ENCODE assay signal across 18 cellular contexts in the genomic region with DNA sequence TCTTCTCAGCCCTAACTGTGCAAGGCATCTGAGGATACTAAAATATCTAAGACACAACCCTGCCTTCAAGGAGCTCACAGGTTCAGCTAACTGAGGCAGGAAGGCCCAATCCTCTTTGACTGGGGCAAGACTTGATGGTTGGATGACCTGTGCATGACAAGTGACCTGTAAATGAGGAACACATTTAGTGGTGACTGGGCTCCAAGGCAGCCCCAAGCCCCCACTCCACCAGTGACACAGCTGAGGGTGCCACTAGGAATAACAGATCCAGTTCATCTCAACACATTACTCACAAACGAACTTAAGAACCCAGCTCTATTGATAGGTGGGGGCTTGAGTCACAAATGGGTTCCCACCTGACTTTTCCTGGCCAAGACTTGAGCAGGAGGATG.
"Had no signal": no experiment of that assay in that cellular context is flagged by ENCODE, and none has a peak within 500 bp of the region (broad histone marks: within the 10 kb centered on the region; RNA-seq: fewer than 3 reads in every experiment).

No MANE protein-coding gene starts in this region.

- H3K9me3 Mint-ChIP-seq: activated T-cell treated with anti-CD3 and anti-CD28 coated beads, Interleukin-2, amount 50 U/mL, for 24 hours; activated T-helper 17 cell treated with anti-CD3 and anti-CD28 coated beads, Interleukin-2, amount 50 U/mL, for 72 hours; stimulated activated naive CD8-positive, alpha-beta T cell treated with anti-CD3 and anti-CD28 coated beads, Interleukin-15, amount 100 ng/mL, for 72 hours; T-helper 2 cell treated with Interferon-gamma antibody and Interleukin-4, amounts not matched to agents 5 μg/mL and 100 μg/mL, for 36 hours had no signal

- H3K27ac Mint-ChIP-seq: activated naive CD4-positive, alpha-beta T cell treated with anti-CD3 and anti-CD28 coated beads, Interleukin-2, amount 50 U/mL, for 72 hours; activated T-cell treated with anti-CD3 and anti-CD28 coated beads, Interleukin-2, amount 50 U/mL, for 24 hours; activated T-helper 17 cell treated with anti-CD3 and anti-CD28 coated beads, Interleukin-2, amount 50 U/mL, for 72 hours; progenitor cell of endocrine pancreas; stimulated activated naive CD8-positive, alpha-beta T cell treated with anti-CD3 and anti-CD28 coated beads, Interleukin-15, amount 100 ng/mL, for 72 hours; T-helper 2 cell treated with Interferon-gamma antibody and Interleukin-4, amounts not matched to agents 5 μg/mL and 100 μg/mL, for 36 hours; WTC11 had no signal

- H3K4me1 ChIP-seq: breast epithelium, gastrocnemius medialis had no signal

- ATAC-seq: activated T-helper 17 cell treated with anti-CD3 and anti-CD28 coated beads, Interleukin-2, amount 50 U/mL, for 72 hours; gastrocnemius medialis; stimulated activated naive CD8-positive, alpha-beta T cell treated with anti-CD3 and anti-CD28 coated beads, Interleukin-15, amount 100 ng/mL, for 72 hours; WTC11 had no signal

- DNase-seq: activated T-cell treated with anti-CD3 and anti-CD28 coated beads, Interleukin-2, amount 50 U/mL, for 24 hours; colonic mucosa; gastrocnemius medialis; hippocampal formation; left ventricle myocardium inferior; midbrain; occipital lobe; stimulated activated CD4-positive, alpha-beta T cell treated with anti-CD3 and anti-CD28 coated beads, Interleukin-4, amount 100 ng/mL, for 24 hours; stimulated activated naive CD8-positive, alpha-beta T cell treated with anti-CD3 and anti-CD28 coated beads, Interleukin-15, amount 100 ng/mL, for 72 hours had no signal

- H3K36me3 Mint-ChIP-seq: activated naive CD4-positive, alpha-beta T cell treated with anti-CD3 and anti-CD28 coated beads, Interleukin-2, amount 50 U/mL, for 72 hours had no signal

- H3K4me3 ChIP-seq: breast epithelium, colonic mucosa, esophagus muscularis mucosa, gastrocnemius medialis, left ventricle myocardium inferior, suprapubic skin, tibial nerve had no signal

- H3K27me3 Mint-ChIP-seq: activated T-cell treated with anti-CD3 and anti-CD28 coated beads, Interleukin-2, amount 50 U/mL, for 24 hours; activated T-helper 17 cell treated with anti-CD3 and anti-CD28 coated beads, Interleukin-2, amount 50 U/mL, for 72 hours; stimulated activated naive CD8-positive, alpha-beta T cell treated with anti-CD3 and anti-CD28 coated beads, Interleukin-15, amount 100 ng/mL, for 72 hours had no signal

- H3K27me3 ChIP-seq: breast epithelium, colonic mucosa, esophagus muscularis mucosa, gastrocnemius medialis, suprapubic skin, tibial nerve had no signal

- H3K36me3 ChIP-seq: breast epithelium, colonic mucosa, esophagus muscularis mucosa, gastrocnemius medialis, left ventricle myocardium inferior, suprapubic skin, tibial nerve had no signal

- H3K27ac ChIP-seq: breast epithelium, colonic mucosa, esophagus muscularis mucosa, gastrocnemius medialis, left ventricle myocardium inferior, suprapubic skin, tibial nerve had no signal

- H3K4me3 Mint-ChIP-seq: activated T-cell treated with anti-CD3 and anti-CD28 coated beads, Interleukin-2, amount 50 U/mL, for 24 hours; activated T-helper 17 cell treated with anti-CD3 and anti-CD28 coated beads, Interleukin-2, amount 50 U/mL, for 72 hours; stimulated activated naive CD8-positive, alpha-beta T cell treated with anti-CD3 and anti-CD28 coated beads, Interleukin-15, amount 100 ng/mL, for 72 hours; T-helper 2 cell treated with Interferon-gamma antibody and Interleukin-4, amounts not matched to agents 5 μg/mL and 100 μg/mL, for 36 hours; WTC11 had no signal

- H3K9me3 ChIP-seq: breast epithelium, colonic mucosa, esophagus muscularis mucosa, gastrocnemius medialis, left ventricle myocardium inferior, suprapubic skin, tibial nerve had no signal
